Comparison of ENCODE assay signal across 34 cellular contexts in the genomic region with DNA sequence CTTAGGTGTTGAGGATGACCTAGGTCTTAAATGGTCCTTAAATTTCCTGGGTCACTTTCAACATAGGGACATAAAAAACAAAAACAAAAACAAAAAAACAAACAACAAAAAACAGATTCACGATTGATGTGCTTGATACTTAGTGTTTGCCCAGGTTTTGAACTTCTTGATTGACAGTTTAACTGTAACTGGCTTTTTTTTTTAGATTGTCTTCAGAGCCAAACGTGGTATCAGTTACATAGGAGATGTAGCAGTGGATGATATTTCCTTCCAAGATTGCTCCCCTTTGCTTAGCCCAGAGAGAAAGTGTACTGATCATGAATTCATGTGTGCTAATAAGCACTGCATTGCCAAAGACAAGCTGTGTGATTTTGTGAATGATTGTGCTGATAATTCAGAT.
"Had no signal": no experiment of that assay in that cellular context is flagged by ENCODE, and none has a peak within 500 bp of the region (broad histone marks: within the 10 kb centered on the region; RNA-seq: fewer than 3 reads in every experiment).

No MANE protein-coding gene starts in this region.

- H3K9me3 Mint-ChIP-seq: activated naive CD4-positive, alpha-beta T cell treated with anti-CD3 and anti-CD28 coated beads, Interleukin-2, amount 50 U/mL, for 24 hours; activated naive CD8-positive, alpha-beta T cell treated with anti-CD3 and anti-CD28 coated beads, Interleukin-2, amount 10 ng/mL, durations not matched to agents 7 days and 5 days; brain had no signal

- H3K4me3 Mint-ChIP-seq: activated naive CD4-positive, alpha-beta T cell treated with anti-CD3 and anti-CD28 coated beads for 36 hours; activated naive CD4-positive, alpha-beta T cell treated with anti-CD3 and anti-CD28 coated beads, Interleukin-2, amount 10 ng/mL, durations not matched to agents 7 days and 5 days; activated naive CD4-positive, alpha-beta T cell treated with anti-CD3 and anti-CD28 coated beads, Interleukin-2, amount 50 U/mL, for 24 hours; activated naive CD8-positive, alpha-beta T cell; activated naive CD8-positive, alpha-beta T cell treated with anti-CD3 and anti-CD28 coated beads for 36 hours; activated naive CD8-positive, alpha-beta T cell treated with anti-CD3 and anti-CD28 coated beads, Interleukin-2, amount 10 ng/mL, durations not matched to agents 7 days and 5 days; activated naive CD8-positive, alpha-beta T cell treated with anti-CD3 and anti-CD28 coated beads, Interleukin-2, amount 50 U/mL, for 24 hours; activated T-cell treated with anti-CD3 and anti-CD28 coated beads, Interleukin-2, amount 50 U/mL, for 24 hours; activated T-cell treated with anti-CD3 and anti-CD28 coated beads, Interleukin-2, amount 50 U/mL, for 4 hours; activated T-cell treated with anti-CD3 and anti-CD28 coated beads, Interleukin-2, amount 50 U/mL, for 72 hours; activated T-helper 1 cell treated with anti-CD3 and anti-CD28 coated beads, Interleukin-12 subunit alpha, Interleukin-12 subunit beta, Interleukin-2, Interleukin-4 antibody, amounts not matched to agents 30 ng/mL and 10 ng/mL and 1 ng/mL, durations not matched to agents 14 hours and 24 hours and 36 hours; activated T-helper 17 cell treated with anti-CD3 and anti-CD28 coated beads, Interleukin-2, amount 50 U/mL, for 72 hours; brain; central memory CD8-positive, alpha-beta T cell had no signal

- DNase-seq: activated effector memory CD4-positive, alpha-beta T cell treated with anti-CD3 and anti-CD28 coated beads, Interleukin-2, amount 50 U/mL, for 16 hours; activated effector memory CD4-positive, alpha-beta T cell treated with Interleukin-2 at 50 U/mL for 16 hours; activated gamma-delta T cell; activated gamma-delta T cell treated with Interleukin-2 at 50 U/mL for 16 hours; activated naive CD4-positive, alpha-beta T cell; activated naive CD4-positive, alpha-beta T cell treated with anti-CD3 and anti-CD28 coated beads for 36 hours; activated naive CD4-positive, alpha-beta T cell treated with anti-CD3 and anti-CD28 coated beads, Interleukin-2, amount 10 ng/mL, durations not matched to agents 7 days and 5 days; activated naive CD4-positive, alpha-beta T cell treated with anti-CD3 and anti-CD28 coated beads, Interleukin-2, amount 50 U/mL, for 16 hours; activated naive CD4-positive, alpha-beta T cell treated with Interleukin-2 at 50 U/mL for 16 hours; activated naive CD8-positive, alpha-beta T cell treated with anti-CD3 and anti-CD28 coated beads for 36 hours; activated naive CD8-positive, alpha-beta T cell treated with anti-CD3 and anti-CD28 coated beads, Interleukin-2, amount 10 ng/mL, durations not matched to agents 7 days and 5 days; activated naive CD8-positive, alpha-beta T cell treated with anti-CD3 and anti-CD28 coated beads, Interleukin-2, amount 50 U/mL, for 24 hours; activated T-cell treated with anti-CD3 and anti-CD28 coated beads, Interleukin-2, amount 50 U/mL, for 24 hours; activated T-cell treated with anti-CD3 and anti-CD28 coated beads, Interleukin-2, amount 50 U/mL, for 4 hours; activated T-cell treated with anti-CD3 and anti-CD28 coated beads, Interleukin-2, amount 50 U/mL, for 48 hours; activated T-cell treated with anti-CD3 and anti-CD28 coated beads, Interleukin-2, amount 50 U/mL, for 72 hours; adrenal gland; amniotic stem cell; amygdala; anterior cingulate cortex; aorta; body of pancreas; brain microvascular endothelial cell; caudate nucleus; central memory CD4-positive, alpha-beta T cell; cerebellar nuclear complex had no signal

- H3K27ac Mint-ChIP-seq: activated naive CD4-positive, alpha-beta T cell treated with anti-CD3 and anti-CD28 coated beads for 36 hours; activated naive CD4-positive, alpha-beta T cell treated with anti-CD3 and anti-CD28 coated beads, Interleukin-2, amount 10 ng/mL, durations not matched to agents 7 days and 5 days; activated naive CD4-positive, alpha-beta T cell treated with anti-CD3 and anti-CD28 coated beads, Interleukin-2, amount 50 U/mL, for 24 hours; activated naive CD4-positive, alpha-beta T cell treated with anti-CD3 and anti-CD28 coated beads, Interleukin-2, amount 50 U/mL, for 72 hours; activated naive CD8-positive, alpha-beta T cell; activated naive CD8-positive, alpha-beta T cell treated with anti-CD3 and anti-CD28 coated beads for 36 hours; activated naive CD8-positive, alpha-beta T cell treated with anti-CD3 and anti-CD28 coated beads, Interleukin-2, amount 10 ng/mL, durations not matched to agents 7 days and 5 days; activated naive CD8-positive, alpha-beta T cell treated with anti-CD3 and anti-CD28 coated beads, Interleukin-2, amount 50 U/mL, for 24 hours; activated T-cell treated with anti-CD3 and anti-CD28 coated beads, Interleukin-2, amount 50 U/mL, for 24 hours; activated T-cell treated with anti-CD3 and anti-CD28 coated beads, Interleukin-2, amount 50 U/mL, for 72 hours; activated T-helper 1 cell treated with anti-CD3 and anti-CD28 coated beads, Interleukin-12 subunit alpha, Interleukin-12 subunit beta, Interleukin-2, Interleukin-4 antibody, amounts not matched to agents 30 ng/mL and 10 ng/mL and 1 ng/mL, durations not matched to agents 14 hours and 24 hours and 36 hours; activated T-helper 17 cell treated with anti-CD3 and anti-CD28 coated beads, Interleukin-2, amount 50 U/mL, for 72 hours; activated T-helper 2 cell treated with anti-CD3 and anti-CD28 coated beads, Interferon-gamma antibody, Interleukin-2, Interleukin-4, amounts not matched to agents 10 μg/mL and 5 μg/mL and 100 μg/mL, durations not matched to agents 14 hours and 24 hours and 36 hours; brain had no signal

- H3K27me3 Mint-ChIP-seq: activated naive CD4-positive, alpha-beta T cell treated with anti-CD3 and anti-CD28 coated beads, Interleukin-2, amount 10 ng/mL, durations not matched to agents 7 days and 5 days; activated naive CD4-positive, alpha-beta T cell treated with anti-CD3 and anti-CD28 coated beads, Interleukin-2, amount 50 U/mL, for 24 hours; activated naive CD8-positive, alpha-beta T cell; activated naive CD8-positive, alpha-beta T cell treated with anti-CD3 and anti-CD28 coated beads for 36 hours; activated naive CD8-positive, alpha-beta T cell treated with anti-CD3 and anti-CD28 coated beads, Interleukin-2, amount 10 ng/mL, durations not matched to agents 7 days and 5 days; activated naive CD8-positive, alpha-beta T cell treated with anti-CD3 and anti-CD28 coated beads, Interleukin-2, amount 50 U/mL, for 24 hours; activated T-cell treated with anti-CD3 and anti-CD28 coated beads, Interleukin-2, amount 50 U/mL, for 24 hours; activated T-helper 17 cell treated with anti-CD3 and anti-CD28 coated beads, Interleukin-2, amount 50 U/mL, for 72 hours; brain; central memory CD8-positive, alpha-beta T cell had no signal

- H3K4me1 Mint-ChIP-seq: activated naive CD4-positive, alpha-beta T cell treated with anti-CD3 and anti-CD28 coated beads, Interleukin-2, amount 10 ng/mL, durations not matched to agents 7 days and 5 days; activated naive CD4-positive, alpha-beta T cell treated with anti-CD3 and anti-CD28 coated beads, Interleukin-2, amount 50 U/mL, for 24 hours; activated naive CD8-positive, alpha-beta T cell treated with anti-CD3 and anti-CD28 coated beads for 36 hours; activated naive CD8-positive, alpha-beta T cell treated with anti-CD3 and anti-CD28 coated beads, Interleukin-2, amount 10 ng/mL, durations not matched to agents 7 days and 5 days; activated naive CD8-positive, alpha-beta T cell treated with anti-CD3 and anti-CD28 coated beads, Interleukin-2, amount 50 U/mL, for 24 hours; activated T-helper 17 cell treated with anti-CD3 and anti-CD28 coated beads, Interleukin-2, amount 50 U/mL, for 72 hours; brain; central memory CD8-positive, alpha-beta T cell had no signal

- ATAC-seq: activated naive CD4-positive, alpha-beta T cell treated with anti-CD3 and anti-CD28 coated beads, Interleukin-2, amount 50 U/mL, for 72 hours; activated naive CD8-positive, alpha-beta T cell treated with anti-CD3 and anti-CD28 coated beads, Interleukin-2, amount 50 U/mL, for 24 hours; activated T-cell treated with anti-CD3 and anti-CD28 coated beads, Interleukin-2, amount 50 U/mL, for 4 hours; activated T-cell treated with anti-CD3 and anti-CD28 coated beads, Interleukin-2, amount 50 U/mL, for 72 hours; activated T-helper 17 cell treated with anti-CD3 and anti-CD28 coated beads, Interleukin-2, amount 50 U/mL, for 72 hours; body of pancreas had no signal

- H3K36me3 Mint-ChIP-seq: activated naive CD4-positive, alpha-beta T cell treated with anti-CD3 and anti-CD28 coated beads, Interleukin-2, amount 10 ng/mL, durations not matched to agents 7 days and 5 days; activated naive CD4-positive, alpha-beta T cell treated with anti-CD3 and anti-CD28 coated beads, Interleukin-2, amount 50 U/mL, for 24 hours; activated naive CD4-positive, alpha-beta T cell treated with anti-CD3 and anti-CD28 coated beads, Interleukin-2, amount 50 U/mL, for 72 hours; activated naive CD8-positive, alpha-beta T cell; activated naive CD8-positive, alpha-beta T cell treated with anti-CD3 and anti-CD28 coated beads for 36 hours; activated naive CD8-positive, alpha-beta T cell treated with anti-CD3 and anti-CD28 coated beads, Interleukin-2, amount 10 ng/mL, durations not matched to agents 7 days and 5 days; brain had no signal
